ENCODE assay signal across 20 cellular contexts in the genomic region with DNA sequence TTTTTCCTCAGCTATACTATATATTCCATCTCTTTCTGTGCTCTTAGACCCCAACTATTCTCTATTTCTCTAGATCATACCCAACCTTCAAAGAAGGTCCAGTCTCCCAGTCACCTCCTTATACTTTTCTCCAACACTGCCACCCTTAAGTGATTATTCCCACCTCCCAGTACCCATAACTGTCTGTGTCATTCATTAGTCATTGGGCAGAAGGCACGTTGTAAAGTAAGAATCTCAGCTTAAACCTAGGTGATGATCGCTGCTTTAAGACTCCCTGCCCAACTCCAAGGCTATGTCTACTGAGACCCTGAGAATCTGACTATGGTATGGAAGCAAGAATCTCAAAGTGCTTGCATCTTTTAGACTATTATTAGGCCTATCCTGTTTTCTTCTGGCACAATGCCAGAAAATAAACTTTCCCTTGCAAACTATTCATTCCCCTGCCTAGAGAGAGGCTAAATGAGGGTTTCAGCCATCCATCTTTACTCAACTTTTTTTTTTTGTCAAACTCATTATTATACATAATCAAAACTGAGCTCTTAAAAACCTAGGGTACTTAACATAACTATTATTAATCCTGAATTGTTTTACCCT.
DNase-seq lines count a peak whose midpoint lies in the region; ATAC-seq, FAIRE-seq and TF ChIP-seq lines count a peak whose summit lies in the region.
"Had no signal": no experiment of that assay in that cellular context is flagged by ENCODE, and none has a peak within 500 bp of the region (broad histone marks: within the 10 kb centered on the region; RNA-seq: fewer than 3 reads in every experiment).

No MANE protein-coding gene starts in this region.

- TF ChIP-seq RAD21 in Ishikawa (IDR thresholded peaks at IDR 0.05; ENCODE audit: low read depth) (no peak), GM12878 (IDR thresholded peaks at IDR 0.05; ENCODE audit: insufficient read depth, low read depth, low read length) (no peak)

- no peak for ATAC-seq in GM12878

- H3K4me3 ChIP-seq in GM12878 (no peak overlapping the region), OCI-LY7 (ENCODE audit: low read depth, low read length, poor library complexity, severe bottlenecking) (no peak overlapping the region)

- SMC1A ChIA-PET in GM12878 (lab: Charles Lee; ENCODE audit: uncharacterized antibody, unreplicated experiment), result interaction anchor here (0.8 to 1.1 kb wide), 2 partner anchors 18 to 208 kb away, joined by 3 read pairs; no protein-coding TSS in a partner anchor

- H2AFZ ChIP-seq in GM12878 (ENCODE audit: control insufficient read depth, low read depth, low read length), result no peak overlapping the region
- no peak overlapping the region for H2AFZ ChIP-seq in OCI-LY7 (ENCODE audit: low read length)

- intact Hi-C loops in GM12878 (cut with micrococcal nuclease; ENCODE audit: unreplicated experiment), result no loop called here
- intact Hi-C loops in OCI-LY7 (cut with micrococcal nuclease; ENCODE audit: unreplicated experiment), result no loop called here

- TF ChIP-seq POLR2A in GM12878 (IDR thresholded peaks at IDR 0.05; ENCODE audit: low read depth, low read length), result no peak

- H3K9me3 ChIP-seq in GM12878 (replicated peaks; ENCODE audit: control insufficient read depth, insufficient read depth, low read length), result no peaks in the 10 kb centered on the region
- no peaks in the 10 kb centered on the region for H3K9me3 ChIP-seq in OCI-LY7 (ENCODE audit: low read length)

- H4K20me1 ChIP-seq in GM12878 (ENCODE audit: control insufficient read depth, insufficient read depth) (no peaks in the 10 kb centered on the region), OCI-LY7 (ENCODE audit: insufficient read depth, low read length) (no peaks in the 10 kb centered on the region)

- FAIRE-seq in GM18507 (lab: Jason Lieb, UNC) (peak; percentile 21), GM12878 (lab: Jason Lieb, UNC) (no peak), HTR-8/SVneo (lab: Jason Lieb, UNC) (no peak)
- FAIRE-seq: H54 had no signal

- H3K27ac ChIP-seq in GM12878 (ENCODE audit: control insufficient read depth, insufficient read depth), result no peak overlapping the region
- H3K27ac ChIP-seq in OCI-LY7 (ENCODE audit: low read depth, low read length, poor library complexity, severe bottlenecking), result no peak overlapping the region

- CTCF ChIA-PET in GM12878 (lab: Yijun Ruan, JAX) (interaction anchor here (0.9 kb wide), 1 partner anchor 13 kb away, joined by 3 read pairs; no protein-coding TSS in a partner anchor), OCI-LY7 (lab: Charles Lee; ENCODE audit: unreplicated experiment) (no interaction called here)

- H3K27me3 ChIP-seq in GM12878 (replicated peaks in 1 of 2; ENCODE audit: control insufficient read depth in 2 of 2, insufficient read depth in 2 of 2, low read length in 1 of 2), result no peaks in the 10 kb centered on the region

- BruUV-seq in GM12878 (replicated peaks; lab: Mats Ljungman, UMichigan) (no TSS peak), OCI-LY7 (replicated peaks; lab: Mats Ljungman, UMichigan) (no TSS peak)

- H3K36me3 ChIP-seq in GM12878 (ENCODE audit: control insufficient read depth in 2 of 2, insufficient read depth in 2 of 2, low read length in 1 of 2) (no peaks in the 10 kb centered on the region), OCI-LY7 (ENCODE audit: insufficient read depth, low read length) (no peaks in the 10 kb centered on the region)

- H3K79me2 ChIP-seq in GM12878 (ENCODE audit: control insufficient read depth, insufficient read depth, low read length) (no peaks in the 10 kb centered on the region), OCI-LY7 (ENCODE audit: insufficient read depth, low read depth, low read length) (no peaks in the 10 kb centered on the region)

- TF ChIP-seq EP300 in Ishikawa (IDR thresholded peaks at IDR 0.05; ENCODE audit: borderline replicate concordance) (no peak), GM12878 (IDR thresholded peaks at IDR 0.05; ENCODE audit: borderline replicate concordance in 1 of 2, control insufficient read depth in 1 of 2, low read depth in 2 of 2, low read length in 2 of 2) (no peak)

- 49% methylated on average over 2 of the region's 2 CpGs for WGBS in GM12878 (ENCODE audit: insufficient coverage, insufficient replicate concordance, low lambda C conversion rate, missing lambda C conversion rate)

- RAD21 ChIA-PET in GM12878 (lab: Charles Lee; ENCODE audit: unreplicated experiment), result no interaction called here

- H3K4me1 ChIP-seq in GM12878 (ENCODE audit: control insufficient read depth, insufficient read depth, low read length), result no peaks in the 10 kb centered on the region
- no peaks in the 10 kb centered on the region for H3K4me1 ChIP-seq in OCI-LY7 (ENCODE audit: insufficient read depth, low read length, poor library complexity, severe bottlenecking)

- DNase-seq in GM18507 (ENCODE audit: extremely low spot score, insufficient read length, low read depth) (no peak), GM12878 (ENCODE audit: low read depth, low spot score) (no peak), kidney tubule cell (ENCODE audit: low spot score) (peak; percentile 66), OCI-LY7 (ENCODE audit: low spot score) (no peak), HTR-8/SVneo (ENCODE audit: insufficient read length, low spot score) (no peak), NCI-H524 (lab: John Stamatoyannopoulos, UW) (no peak)
- DNase-seq: ACHN; C1 segment of cervical spinal cord; CD8-positive, alpha-beta memory T cell; DMS79; HFFc6; Karpas-422; NCI-H1105; NCI-H1694; NCI-H2227 treated with DMSO at 0.1 percent for 48 hours; NCI-H524 treated with DMSO at 0.1 percent for 48 hours; SHP77; T-helper 1 cell had no signal

- H3K4me2 ChIP-seq in GM12878 (ENCODE audit: control insufficient read depth, insufficient read depth), result no peak overlapping the region
- H3K4me2 ChIP-seq in OCI-LY7 (ENCODE audit: low read length), result no peak overlapping the region

- no peak for TF ChIP-seq CTCF in GM12878 (IDR thresholded peaks at IDR 0.05 in 2 of 3, conservative IDR thresholded peaks at IDR 0.05 in 1 of 3; ENCODE audit: control insufficient read depth in 2 of 3, extremely low read depth in 1 of 3, insufficient read depth in 1 of 3, low read depth in 3 of 3, low read length in 3 of 3)
- no peak for TF ChIP-seq CTCF in OCI-LY7 (conservative IDR thresholded peaks at IDR 0.05; ENCODE audit: low read length)

- H3K9me2 ChIP-seq in OCI-LY7 (ENCODE audit: insufficient read depth, low read length), result no peaks in the 10 kb centered on the region

- no peak overlapping the region for H3K9ac ChIP-seq in GM12878 (ENCODE audit: control insufficient read depth, insufficient read depth, low read length)

- POLR2A ChIA-PET in GM12878 (lab: Charles Lee) (no interaction called here), OCI-LY7 (lab: Charles Lee) (interaction anchor here (0.6 kb wide), 2 partner anchors 215 to 231 kb away, joined by 3 read pairs; no protein-coding TSS in a partner anchor)

- in situ Hi-C loops in GM12878 (cut with MboI), result no loop called here

TF ChIP-seq in Ishikawa, 13 proteins besides CTCF, POLR2A, EP300 and RAD21:
- TF ChIP-seq NFIC (IDR thresholded peaks at IDR 0.05), result peak; percentile 65
- TF ChIP-seq FOXM1 (IDR thresholded peaks at IDR 0.05; ENCODE audit: borderline replicate concordance, low read depth), result no peak
TF ChIP-seq in Ishikawa: peak in this region for 1.

TF ChIP-seq in GM12878, 131 proteins besides CTCF, POLR2A, EP300 and RAD21:
- peak; percentile 57 for TF ChIP-seq SMAD1 (IDR thresholded peaks at IDR 0.05; ENCODE audit: low read depth, partially characterized antibody)
- TF ChIP-seq DPF2 (IDR thresholded peaks at IDR 0.05), result no peak
TF ChIP-seq in GM12878: peak in this region for 1.
